Comparison of ENCODE assay signal across 11 cellular contexts in the genomic region with DNA sequence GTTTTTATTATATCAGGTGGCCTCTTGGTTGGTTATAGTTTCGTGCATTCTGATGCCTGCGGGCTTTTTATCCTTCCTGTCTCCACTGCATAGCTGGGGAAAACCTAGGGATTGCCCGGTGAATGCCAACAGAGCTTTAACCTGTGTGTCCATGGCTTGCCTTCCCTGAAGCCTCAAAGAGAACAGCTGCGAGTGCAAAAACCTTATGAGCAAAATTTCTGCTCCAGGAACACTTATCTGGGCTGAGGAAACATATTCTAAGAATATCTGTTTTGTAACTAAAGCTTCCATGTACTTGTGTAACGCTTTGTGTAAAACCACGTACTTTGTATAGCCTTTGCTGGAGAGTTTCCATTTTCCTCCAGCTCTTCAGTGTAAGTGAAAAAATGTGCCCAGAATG. TPM values are rescaled to one million over a fixed set of nuclear protein-coding genes. Genes with fewer than 3 reads are reported as not detected.
DNase-seq lines count a peak whose midpoint lies in the region; ATAC-seq and TF ChIP-seq lines count a peak whose summit lies in the region.
"Had no signal": no experiment of that assay in that cellular context is flagged by ENCODE, and none has a peak within 500 bp of the region (broad histone marks: within the 10 kb centered on the region; RNA-seq: fewer than 3 reads in every experiment).

No MANE protein-coding gene starts in this region.

- H3K9me3 Mint-ChIP-seq in WTC11: no peaks in the 10 kb centered on the region

- no peak for TF ChIP-seq POLR2A in NB4 (IDR thresholded peaks at IDR 0.05; ENCODE audit: extremely low read depth, insufficient read length)

- intact Hi-C loops in psoas muscle (cut with DNase I): loop anchor here in 1 of 2 donors (5.0 kb wide), 1 partner anchor 39 kb away; no protein-coding TSS in a partner anchor

- no peaks in the 10 kb centered on the region for H3K36me3 ChIP-seq in psoas muscle (ENCODE audit: insufficient read depth in 1 of 2, low read depth in 1 of 2)
- H3K36me3 ChIP-seq: tibial artery had no signal

- ATAC-seq in psoas muscle (peak in 3 of 4 donors; percentile 53 to 78 (median 65)), HG02610 (IDR thresholded peaks at IDR 0.05; ENCODE audit: unreplicated experiment) (no peak), WTC11 (no peak)

- no peaks in the 10 kb centered on the region for H3K27me3 Mint-ChIP-seq in WTC11 (ENCODE audit: low read depth)

- no peak for TF ChIP-seq CTCF in NB4 (IDR thresholded peaks at IDR 0.05; ENCODE audit: low read depth, low read length)
- TF ChIP-seq CTCF in psoas muscle (IDR thresholded peaks at IDR 0.05): no peak
- TF ChIP-seq CTCF in WTC11 (IDR thresholded peaks at IDR 0.05): no peak

- no peak overlapping the region for H3K27ac Mint-ChIP-seq in WTC11

- H3K4me3 Mint-ChIP-seq in WTC11: no peak overlapping the region

- CTCF ChIA-PET in WTC11 (lab: Charles Lee): no interaction called here

- peak; percentile 90 for DNase-seq in GF-D8 (lab: John Stamatoyannopoulos, UW)
- DNase-seq in NB4 (ENCODE audit: low read depth): peak; percentile 34
- DNase-seq in amniotic epithelial cell (ENCODE audit: low read depth): peak; percentile 40
- no peak for DNase-seq in psoas muscle
- DNase-seq in WTC11 (ENCODE audit: low spot score): no peak
- DNase-seq in NCI-H1105 treated with DMSO at 0.1 percent for 48 hours (lab: John Stamatoyannopoulos, UW): no peak
- DNase-seq: DMS79; NCI-H2171; stimulated activated CD4-positive, alpha-beta T cell treated with anti-CD3 and anti-CD28 coated beads, Interleukin-2, amount 100 ng/mL, for 48 hours; tibial artery had no signal

- H3K27me3 ChIP-seq in psoas muscle (ENCODE audit: insufficient read depth in 3 of 3, low read length in 2 of 3): no peaks in the 10 kb centered on the region
- H3K27me3 ChIP-seq: tibial artery had no signal

- no peaks in the 10 kb centered on the region for H3K9me3 ChIP-seq in psoas muscle
- H3K9me3 ChIP-seq: tibial artery had no signal

- POLR2A ChIA-PET in WTC11 (lab: Charles Lee): no interaction called here

- H3K27ac ChIP-seq in psoas muscle: peak overlapping the region; percentile 67
- H3K27ac ChIP-seq: tibial artery had no signal

- no peak overlapping the region for H3K4me3 ChIP-seq in NB4 (ENCODE audit: low read depth, low read length)
- H3K4me3 ChIP-seq in psoas muscle: peak overlapping the region; percentile 29
- H3K4me3 ChIP-seq: tibial artery had no signal

- peaks cover 60% of the 10 kb centered on the region for H3K4me1 ChIP-seq in psoas muscle

- no peaks in the 10 kb centered on the region for H3K36me3 Mint-ChIP-seq in WTC11

- 27 to 56% (median 38%) methylated on average over 6 of the region's 6 CpGs for WGBS in psoas muscle, 3 donors

- no peaks in the 10 kb centered on the region for H3K4me1 Mint-ChIP-seq in WTC11

TF ChIP-seq in WTC11, 78 proteins besides CTCF, POLR2A, EP300 and RAD21:
- TF ChIP-seq FOXJ3 (CRISPR knock-in tag; IDR thresholded peaks at IDR 0.05; ENCODE audit: borderline replicate concordance): no peak
- no peak for TF ChIP-seq CBFB (CRISPR knock-in tag; IDR thresholded peaks at IDR 0.05; ENCODE audit: low read depth)
- no peak for TF ChIP-seq ZNF317 (CRISPR knock-in tag; IDR thresholded peaks at IDR 0.05; ENCODE audit: borderline replicate concordance, low read depth)
- TF ChIP-seq CREM (CRISPR knock-in tag; IDR thresholded peaks at IDR 0.05): no peak
- no peak for TF ChIP-seq ESRRA (CRISPR knock-in tag; IDR thresholded peaks at IDR 0.05; ENCODE audit: borderline replicate concordance)
- no peak for TF ChIP-seq EMX1 (CRISPR knock-in tag; IDR thresholded peaks at IDR 0.05)
- no peak for TF ChIP-seq ZNF121 (CRISPR knock-in tag; IDR thresholded peaks at IDR 0.05)
- TF ChIP-seq TEAD4 (CRISPR knock-in tag; IDR thresholded peaks at IDR 0.05): no peak
- TF ChIP-seq, protein P1, sequence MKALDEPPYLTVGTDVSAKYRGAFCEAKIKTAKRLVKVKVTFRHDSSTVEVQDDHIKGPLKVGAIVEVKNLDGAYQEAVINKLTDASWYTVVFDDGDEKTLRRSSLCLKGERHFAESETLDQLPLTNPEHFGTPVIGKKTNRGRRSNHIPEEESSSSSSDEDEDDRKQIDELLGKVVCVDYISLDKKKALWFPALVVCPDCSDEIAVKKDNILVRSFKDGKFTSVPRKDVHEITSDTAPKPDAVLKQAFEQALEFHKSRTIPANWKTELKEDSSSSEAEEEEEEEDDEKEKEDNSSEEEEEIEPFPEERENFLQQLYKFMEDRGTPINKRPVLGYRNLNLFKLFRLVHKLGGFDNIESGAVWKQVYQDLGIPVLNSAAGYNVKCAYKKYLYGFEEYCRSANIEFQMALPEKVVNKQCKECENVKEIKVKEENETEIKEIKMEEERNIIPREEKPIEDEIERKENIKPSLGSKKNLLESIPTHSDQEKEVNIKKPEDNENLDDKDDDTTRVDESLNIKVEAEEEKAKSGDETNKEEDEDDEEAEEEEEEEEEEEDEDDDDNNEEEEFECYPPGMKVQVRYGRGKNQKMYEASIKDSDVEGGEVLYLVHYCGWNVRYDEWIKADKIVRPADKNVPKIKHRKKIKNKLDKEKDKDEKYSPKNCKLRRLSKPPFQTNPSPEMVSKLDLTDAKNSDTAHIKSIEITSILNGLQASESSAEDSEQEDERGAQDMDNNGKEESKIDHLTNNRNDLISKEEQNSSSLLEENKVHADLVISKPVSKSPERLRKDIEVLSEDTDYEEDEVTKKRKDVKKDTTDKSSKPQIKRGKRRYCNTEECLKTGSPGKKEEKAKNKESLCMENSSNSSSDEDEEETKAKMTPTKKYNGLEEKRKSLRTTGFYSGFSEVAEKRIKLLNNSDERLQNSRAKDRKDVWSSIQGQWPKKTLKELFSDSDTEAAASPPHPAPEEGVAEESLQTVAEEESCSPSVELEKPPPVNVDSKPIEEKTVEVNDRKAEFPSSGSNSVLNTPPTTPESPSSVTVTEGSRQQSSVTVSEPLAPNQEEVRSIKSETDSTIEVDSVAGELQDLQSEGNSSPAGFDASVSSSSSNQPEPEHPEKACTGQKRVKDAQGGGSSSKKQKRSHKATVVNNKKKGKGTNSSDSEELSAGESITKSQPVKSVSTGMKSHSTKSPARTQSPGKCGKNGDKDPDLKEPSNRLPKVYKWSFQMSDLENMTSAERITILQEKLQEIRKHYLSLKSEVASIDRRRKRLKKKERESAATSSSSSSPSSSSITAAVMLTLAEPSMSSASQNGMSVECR (CRISPR knock-in tag; IDR thresholded peaks at IDR 0.05; ENCODE audit: borderline replicate concordance): no peak
- no peak for TF ChIP-seq E2F4 (CRISPR knock-in tag; IDR thresholded peaks at IDR 0.05; ENCODE audit: borderline replicate concordance, low read depth)
- TF ChIP-seq ETV6 (CRISPR knock-in tag; IDR thresholded peaks at IDR 0.05): no peak
- TF ChIP-seq NFATC4 (CRISPR knock-in tag; IDR thresholded peaks at IDR 0.05): no peak
- TF ChIP-seq OVOL2 (CRISPR knock-in tag; IDR thresholded peaks at IDR 0.05; ENCODE audit: borderline replicate concordance): no peak
- TF ChIP-seq ATF3 (CRISPR knock-in tag; conservative IDR thresholded peaks at IDR 0.05): no peak
- TF ChIP-seq, protein P2, sequence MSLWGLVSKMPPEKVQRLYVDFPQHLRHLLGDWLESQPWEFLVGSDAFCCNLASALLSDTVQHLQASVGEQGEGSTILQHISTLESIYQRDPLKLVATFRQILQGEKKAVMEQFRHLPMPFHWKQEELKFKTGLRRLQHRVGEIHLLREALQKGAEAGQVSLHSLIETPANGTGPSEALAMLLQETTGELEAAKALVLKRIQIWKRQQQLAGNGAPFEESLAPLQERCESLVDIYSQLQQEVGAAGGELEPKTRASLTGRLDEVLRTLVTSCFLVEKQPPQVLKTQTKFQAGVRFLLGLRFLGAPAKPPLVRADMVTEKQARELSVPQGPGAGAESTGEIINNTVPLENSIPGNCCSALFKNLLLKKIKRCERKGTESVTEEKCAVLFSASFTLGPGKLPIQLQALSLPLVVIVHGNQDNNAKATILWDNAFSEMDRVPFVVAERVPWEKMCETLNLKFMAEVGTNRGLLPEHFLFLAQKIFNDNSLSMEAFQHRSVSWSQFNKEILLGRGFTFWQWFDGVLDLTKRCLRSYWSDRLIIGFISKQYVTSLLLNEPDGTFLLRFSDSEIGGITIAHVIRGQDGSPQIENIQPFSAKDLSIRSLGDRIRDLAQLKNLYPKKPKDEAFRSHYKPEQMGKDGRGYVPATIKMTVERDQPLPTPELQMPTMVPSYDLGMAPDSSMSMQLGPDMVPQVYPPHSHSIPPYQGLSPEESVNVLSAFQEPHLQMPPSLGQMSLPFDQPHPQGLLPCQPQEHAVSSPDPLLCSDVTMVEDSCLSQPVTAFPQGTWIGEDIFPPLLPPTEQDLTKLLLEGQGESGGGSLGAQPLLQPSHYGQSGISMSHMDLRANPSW (CRISPR knock-in tag; conservative IDR thresholded peaks at IDR 0.05; ENCODE audit: low read depth): no peak
- TF ChIP-seq MXD4 (CRISPR knock-in tag; IDR thresholded peaks at IDR 0.05; ENCODE audit: borderline replicate concordance): no peak
- no peak for TF ChIP-seq HMGA2 (CRISPR knock-in tag; IDR thresholded peaks at IDR 0.05)
- TF ChIP-seq NFE2L1 (CRISPR knock-in tag; IDR thresholded peaks at IDR 0.05): no peak
- TF ChIP-seq CDX4 (CRISPR knock-in tag; IDR thresholded peaks at IDR 0.05; ENCODE audit: borderline replicate concordance): no peak

RNA-seq across cellular contexts. Expression of gene CNST, which starts 7.2 kb away (rescaled TPM):
- total RNA-seq in psoas muscle (10 to 100 TPM; 17.3 to 64.8 (median 30.9) TPM), WTC11 (2021) (17.2 to 18.4 TPM (median 17.5 TPM) in 3 replicates)
- polyA plus RNA-seq in psoas muscle: 10 to 100 TPM in 2 of 3 donors, 1 to 10 TPM in 1; 9.7 to 56.7 (median 15.9) TPM

RNA-seq across cellular contexts. Expression of gene TFB2M, which starts 7.4 kb away (rescaled TPM):
- total RNA-seq in psoas muscle (10 to 100 TPM; 12.8 to 19.3 (median 15.0) TPM), WTC11 (2021) (16.1 to 17.3 TPM (median 16.5 TPM) in 3 replicates)
- 10 to 100 TPM; 20.1 to 39.0 (median 23.2) TPM for polyA plus RNA-seq in psoas muscle

Comparison
In these comparisons a context has a peak if more than half of its experiments do, and no peak if none do; other contexts are left out.
1. DNase-seq: peak in GF-D8 (single experiment), NB4 (single experiment) and amniotic epithelial cell (single experiment); none in psoas muscle (0 of 2), WTC11 (single experiment) and NCI-H1105 treated with DMSO at 0.1 percent for 48 hours (single experiment).
2. ATAC-seq: peak in psoas muscle (3 of 4); none in HG02610 (single experiment) and WTC11 (single experiment).